In genomic region chr2:160429248-160430000, GRCh38 we compare ENCODE assay signal across 8 cellular contexts.
A peak's percentile ranks its signal among the peaks of the same experiment; 100 is the strongest.
DNase-seq lines count a peak whose midpoint lies in the region; ATAC-seq and TF ChIP-seq lines count a peak whose summit lies in the region.

No MANE protein-coding gene starts in this region.

- peaks cover 27% of the 10 kb centered on the region for H3K4me1 Mint-ChIP-seq in CD14-positive monocyte

- H3K27me3 ChIP-seq in vagina: no peaks in the 10 kb centered on the region

- no peaks in the 10 kb centered on the region for H3K27me3 Mint-ChIP-seq in CD14-positive monocyte (ENCODE audit: low read depth in 3 of 3)

- H3K27ac Mint-ChIP-seq in CD14-positive monocyte: peak overlapping the region in 4 of 7 donors; percentile 31 to 82 (median 72)

- TF ChIP-seq CTCF in CD14-positive monocyte (IDR thresholded peaks at IDR 0.05): peak; percentile 82
- no peak for TF ChIP-seq CTCF in astrocyte of the cerebellum (IDR thresholded peaks at IDR 0.05; ENCODE audit: low read depth, low read length, missing control alignments)
- TF ChIP-seq CTCF in vagina (IDR thresholded peaks at IDR 0.05): peak in 1 of 3 experiments; percentile 48

- TF ChIP-seq POLR2A in vagina (IDR thresholded peaks at IDR 0.05): no peak

- H3K4me3 ChIP-seq in astrocyte of the cerebellum (ENCODE audit: low read depth, low read length) (no peak overlapping the region), vagina (no peak overlapping the region)

- H3K27ac ChIP-seq in vagina: peak overlapping the region; percentile 68

- no peaks in the 10 kb centered on the region for H3K9me3 ChIP-seq in vagina

- H3K9me3 Mint-ChIP-seq in CD14-positive monocyte: peaks cover 0 to 5% (median 2%) of the 10 kb centered on the region in 7 donors

- peak; percentile 59 for ATAC-seq in GM19395 (IDR thresholded peaks at IDR 0.05; ENCODE audit: unreplicated experiment)

- no peak overlapping the region for H3K4me3 Mint-ChIP-seq in CD14-positive monocyte

- peaks cover 48% of the 10 kb centered on the region for H3K4me1 ChIP-seq in vagina

- intact Hi-C loops in CD14-positive monocyte (cut with micrococcal nuclease): loop anchor here in 1 of 2 donors (10.0 kb wide), 1 partner anchor 495 kb away; no protein-coding TSS in a partner anchor
- intact Hi-C loops in vagina (cut with DNase I): no loop called here

- peaks cover 0 to 4% of the 10 kb centered on the region in 2 donors for H3K36me3 Mint-ChIP-seq in CD14-positive monocyte

- DNase-seq in CD14-positive monocyte (ENCODE audit: low spot score) (no peak), NCI-H526 (lab: John Stamatoyannopoulos, UW) (peak; percentile 27 to 67), astrocyte of the cerebellum (ENCODE audit: low read depth) (peak; percentile 59), left kidney (ENCODE audit: low read depth, low spot score) (peak; percentile 79), vagina (ENCODE audit: extremely low spot score in 2 of 2) (no peak), HuH-7.5 (ENCODE audit: low spot score) (no peak)
- no peak for DNase-seq in stimulated activated CD4-positive, alpha-beta T cell treated with anti-CD3 and anti-CD28 coated beads, Interleukin-2, amount 100 ng/mL, for 24 hours

- in situ Hi-C loops in astrocyte of the cerebellum (cut with HindIII; ENCODE audit: low sequenced_read_pairs): no loop called here

- H3K36me3 ChIP-seq in vagina: no peaks in the 10 kb centered on the region

Comparison
In these comparisons a context has a peak if more than half of its experiments do, and no peak if none do; other contexts are left out.
1. DNase-seq: peak in NCI-H526 (2 of 2), astrocyte of the cerebellum (single experiment) and left kidney (single experiment); none in CD14-positive monocyte (single experiment), vagina (0 of 2), HuH-7.5 (single experiment) and stimulated activated CD4-positive, alpha-beta T cell treated with anti-CD3 and anti-CD28 coated beads, Interleukin-2, amount 100 ng/mL, for 24 hours (0 of 2).